ENCODE assay signal across 8 cellular contexts in the genomic region with DNA sequence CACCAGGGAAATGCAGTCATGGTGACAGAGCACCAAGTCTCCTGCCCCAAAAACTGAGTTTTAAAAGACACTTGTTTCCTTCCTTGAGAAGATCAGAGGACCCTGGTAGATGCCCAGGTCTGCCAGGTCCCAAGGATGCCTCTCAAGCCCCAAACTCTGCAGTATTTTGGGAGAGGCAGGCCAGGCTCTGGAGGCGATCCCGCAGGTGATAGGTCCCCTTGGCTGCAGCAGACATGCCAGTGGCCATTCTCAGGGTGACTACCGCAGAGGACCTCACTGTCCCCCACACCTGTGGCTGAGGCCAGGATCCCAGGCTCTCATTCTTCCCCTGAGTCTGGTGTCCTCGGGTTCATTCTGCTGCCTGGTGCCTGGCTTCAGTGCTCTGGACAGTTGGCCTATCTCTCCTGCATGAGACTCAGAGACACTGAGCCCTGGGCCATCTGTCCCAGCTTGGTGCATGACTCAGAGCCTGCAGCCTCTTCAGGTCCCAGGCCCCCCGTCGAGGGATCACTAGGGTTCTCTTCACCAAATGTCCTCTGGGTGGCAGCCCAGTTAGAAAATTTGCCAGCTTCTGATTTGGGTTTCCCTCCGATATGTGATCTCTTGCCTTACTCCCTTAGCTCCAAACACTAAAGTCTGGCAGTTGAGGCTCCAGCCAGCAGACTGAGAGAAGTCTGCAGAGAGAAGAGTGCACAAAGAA. TPM values are rescaled to one million over a fixed set of nuclear protein-coding genes. Genes with fewer than 3 reads are reported as not detected.
A peak's percentile ranks its signal among the peaks of the same experiment; 100 is the strongest.
DNase-seq lines count a peak whose midpoint lies in the region; ATAC-seq and TF ChIP-seq lines count a peak whose summit lies in the region.

No MANE protein-coding gene starts in this region.

- H3K9me3 ChIP-seq in hepatocyte (ENCODE audit: low read depth), result no peaks in the 10 kb centered on the region

- H4K20me1 ChIP-seq in hepatocyte (ENCODE audit: insufficient read depth, poor library complexity, severe bottlenecking), result no peaks in the 10 kb centered on the region

- H3K36me3 Mint-ChIP-seq in effector memory CD8-positive, alpha-beta T cell (ENCODE audit: insufficient read depth), result peaks cover 3% of the 10 kb centered on the region

- TF ChIP-seq CTCF in hepatocyte (IDR thresholded peaks at IDR 0.05; ENCODE audit: poor library complexity), result peak; percentile 34

- H3K27me3 ChIP-seq in hepatocyte, result no peaks in the 10 kb centered on the region

- H3K4me3 ChIP-seq in hepatocyte, result no peak overlapping the region

- ATAC-seq in effector memory CD8-positive, alpha-beta T cell (replicated peaks), result no peak

- peaks cover 0 to 3% of the 10 kb centered on the region in 2 donors for H3K4me1 Mint-ChIP-seq in effector memory CD8-positive, alpha-beta T cell (ENCODE audit: low read depth in 2 of 2)

- DNase-seq in Ammon's horn (ENCODE audit: low spot score), result peak; percentile 27
- peak; percentile 54 for DNase-seq in HuH-7 (ENCODE audit: low spot score)
- peak; percentile 55 for DNase-seq in T1000 (lab: John Stamatoyannopoulos, UW)
- DNase-seq in hepatocyte (ENCODE audit: low spot score), result peak; percentile 43
- DNase-seq in effector memory CD8-positive, alpha-beta T cell, result no peak
- DNase-seq in GM19240 (ENCODE audit: insufficient read length, low spot score), result no peak
- DNase-seq in effector CD4-positive, alpha-beta T cell, result no peak
- no peak for DNase-seq in NCI-H146 treated with DMSO at 0.1 percent for 48 hours (lab: John Stamatoyannopoulos, UW; ENCODE audit: unreplicated experiment)

- H3K79me2 ChIP-seq in hepatocyte, result no peaks in the 10 kb centered on the region

- H3K9me2 ChIP-seq in hepatocyte (replicated peaks; ENCODE audit: insufficient read depth), result no peaks in the 10 kb centered on the region

- no peak overlapping the region for H2AFZ ChIP-seq in hepatocyte

- H3K27ac ChIP-seq in hepatocyte, result no peak overlapping the region

- no peaks in the 10 kb centered on the region for H3K9me3 Mint-ChIP-seq in effector memory CD8-positive, alpha-beta T cell

- no peaks in the 10 kb centered on the region for H3K27me3 Mint-ChIP-seq in effector memory CD8-positive, alpha-beta T cell

- no peaks in the 10 kb centered on the region for H3K36me3 ChIP-seq in hepatocyte (replicated peaks; ENCODE audit: insufficient read depth, low read depth)

- no peak overlapping the region for H3K4me3 Mint-ChIP-seq in effector memory CD8-positive, alpha-beta T cell

- H3K4me1 ChIP-seq in hepatocyte (ENCODE audit: insufficient read depth), result no peaks in the 10 kb centered on the region

- 69% methylated on average over 7 of the region's 7 CpGs for WGBS in hepatocyte (ENCODE audit: low lambda C conversion rate, missing lambda C conversion rate)

- no peak overlapping the region for H3K4me2 ChIP-seq in hepatocyte

- no peak overlapping the region for H3K27ac Mint-ChIP-seq in effector memory CD8-positive, alpha-beta T cell

RNA-seq across cellular contexts. Expression of gene GARNL3, which starts 59.7 kb away (rescaled TPM):
- 10.5 and 14.5 TPM in 2 replicates for total RNA-seq in hepatocyte
- 9.5 and 16.4 TPM in 2 replicates for polyA plus RNA-seq in hepatocyte

Comparison
In these comparisons a context has a peak if more than half of its experiments do, and no peak if none do; other contexts are left out.
1. DNase-seq: peak in Ammon's horn (single experiment), HuH-7 (single experiment), T1000 (single experiment) and hepatocyte (single experiment); none in effector memory CD8-positive, alpha-beta T cell (0 of 3), GM19240 (single experiment), effector CD4-positive, alpha-beta T cell (single experiment) and NCI-H146 treated with DMSO at 0.1 percent for 48 hours (single experiment).